ENCODE assay signal across 16 cellular contexts in the genomic region with DNA sequence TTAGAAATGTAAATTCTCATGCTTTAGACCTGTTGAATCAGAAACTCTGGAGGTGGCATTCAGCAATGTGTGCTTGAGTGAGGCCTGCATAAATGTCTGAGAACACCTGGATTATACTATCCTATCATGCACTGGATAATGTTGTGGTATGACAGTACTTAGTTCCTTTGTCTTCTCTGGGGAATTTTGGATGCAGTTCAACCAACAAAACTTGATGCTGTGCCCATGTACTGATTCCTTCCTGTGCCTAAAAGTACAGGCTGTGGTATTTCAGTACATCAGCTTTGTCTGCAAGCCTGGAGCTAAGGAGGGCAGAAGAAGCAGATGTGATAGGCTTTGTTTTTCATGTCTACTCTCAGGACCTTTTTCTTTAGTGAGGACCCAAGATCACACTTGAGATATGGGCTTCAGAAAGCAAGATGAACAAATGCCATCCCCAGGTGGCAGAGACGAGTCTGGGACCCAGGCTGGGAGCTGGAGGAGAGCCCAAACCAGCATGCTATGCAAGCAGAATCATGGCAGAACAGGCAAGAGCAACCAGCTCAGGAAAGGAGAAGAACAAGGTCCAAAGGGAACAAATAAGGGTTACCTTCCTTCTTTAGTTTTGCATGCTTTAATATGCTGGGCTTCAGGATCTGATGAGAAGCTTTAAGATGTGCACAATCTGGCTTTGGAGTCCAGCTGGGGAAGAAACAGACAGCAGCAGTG.
DNase-seq lines count a peak whose midpoint lies in the region; ATAC-seq, FAIRE-seq and TF ChIP-seq lines count a peak whose summit lies in the region.
"Had no signal": no experiment of that assay in that cellular context is flagged by ENCODE, and none has a peak within 500 bp of the region (broad histone marks: within the 10 kb centered on the region; RNA-seq: fewer than 3 reads in every experiment).

No MANE protein-coding gene starts in this region.

- H3K79me2 ChIP-seq in HepG2 (ENCODE audit: insufficient read depth, low read length), result no peaks in the 10 kb centered on the region

- BruUV-seq in HepG2 (replicated peaks; lab: Mats Ljungman, UMichigan), result no TSS peak

- H3K4me3 ChIP-seq in right lobe of liver (no peak overlapping the region), HepG2 (replicated peaks in 1 of 3; ENCODE audit: insufficient read depth in 1 of 3, low read depth in 2 of 3, low read length in 3 of 3) (no peak overlapping the region)

- no peaks in the 10 kb centered on the region for H3K36me3 ChIP-seq in right lobe of liver
- H3K36me3 ChIP-seq in HepG2 (replicated peaks in 1 of 2; ENCODE audit: control insufficient read depth in 1 of 2, insufficient read depth in 2 of 2, low read length in 2 of 2), result no peaks in the 10 kb centered on the region

- TF ChIP-seq EP300 in HepG2 (IDR thresholded peaks at IDR 0.05; ENCODE audit: low read depth in 2 of 2, low read length in 2 of 2), result no peak
- no peak for TF ChIP-seq EP300 in HepG2 (CRISPR knock-in tag; IDR thresholded peaks at IDR 0.05; ENCODE audit: borderline replicate concordance)

- ATAC-seq in right lobe of liver (peak in 3 of 4 donors; percentile 18 to 34 (median 21)), HepG2 (no peak)
- no peak for ATAC-seq in stimulated activated naive CD8-positive, alpha-beta T cell treated with anti-CD3 and anti-CD28 coated beads, Interleukin-15, amount 100 ng/mL, for 72 hours
- ATAC-seq: HCT116 had no signal

- no peaks in the 10 kb centered on the region for H3K9me3 Mint-ChIP-seq in stimulated activated naive CD8-positive, alpha-beta T cell treated with anti-CD3 and anti-CD28 coated beads, Interleukin-15, amount 100 ng/mL, for 72 hours

- intact Hi-C loops in right lobe of liver (cut with DNase I), result no loop called here
- intact Hi-C loops in HepG2 (cut with micrococcal nuclease; ENCODE audit: unreplicated experiment), result no loop called here

- no peak for TF ChIP-seq POLR2A in right lobe of liver (IDR thresholded peaks at IDR 0.05)
- TF ChIP-seq POLR2A in HepG2 (IDR thresholded peaks at IDR 0.05; ENCODE audit: insufficient read depth in 1 of 2, low read depth in 2 of 2, low read length in 2 of 2), result no peak

- H3K27me3 ChIP-seq in right lobe of liver (no peaks in the 10 kb centered on the region), HepG2 (ENCODE audit: control insufficient read depth in 1 of 2, insufficient read depth in 2 of 2, low read length in 2 of 2) (no peaks in the 10 kb centered on the region)

- no peak overlapping the region for H3K4me2 ChIP-seq in HepG2 (ENCODE audit: low read depth, low read length)

- H4K20me1 ChIP-seq in HepG2 (ENCODE audit: insufficient read depth, low read length), result no peaks in the 10 kb centered on the region

- H2AFZ ChIP-seq in HepG2 (ENCODE audit: low read length), result no peak overlapping the region

- peak overlapping the region in 1 of 2 donors; percentile 24 for H3K27ac Mint-ChIP-seq in stimulated activated naive CD8-positive, alpha-beta T cell treated with anti-CD3 and anti-CD28 coated beads, Interleukin-15, amount 100 ng/mL, for 72 hours

- H3K9me3 ChIP-seq in right lobe of liver, result no peaks in the 10 kb centered on the region
- H3K9me3 ChIP-seq in HepG2 (ENCODE audit: low read length), result no peaks in the 10 kb centered on the region

- H3K4me1 ChIP-seq in right lobe of liver, result peaks cover 0 to 15% (median 3%) of the 10 kb centered on the region in 4 donors
- peaks cover 28% of the 10 kb centered on the region for H3K4me1 ChIP-seq in HepG2 (ENCODE audit: insufficient read depth, low read length)

- H3K9ac ChIP-seq in HepG2 (ENCODE audit: insufficient read depth, low read depth, low read length), result no peak overlapping the region

- TF ChIP-seq RAD21 in HepG2 (CRISPR knock-in tag; IDR thresholded peaks at IDR 0.05), result no peak

- no peak for FAIRE-seq in HepG2 (lab: Jason Lieb, UNC)

- no peak overlapping the region for H3K4me3 Mint-ChIP-seq in stimulated activated naive CD8-positive, alpha-beta T cell treated with anti-CD3 and anti-CD28 coated beads, Interleukin-15, amount 100 ng/mL, for 72 hours

- H3K27me3 Mint-ChIP-seq in stimulated activated naive CD8-positive, alpha-beta T cell treated with anti-CD3 and anti-CD28 coated beads, Interleukin-15, amount 100 ng/mL, for 72 hours, result peaks cover 7% of the 10 kb centered on the region

- H3K4me1 Mint-ChIP-seq in stimulated activated naive CD8-positive, alpha-beta T cell treated with anti-CD3 and anti-CD28 coated beads, Interleukin-15, amount 100 ng/mL, for 72 hours, result no peaks in the 10 kb centered on the region

- in situ Hi-C loops in HepG2 (cut with HindIII; ENCODE audit: extremely low pct_ligation_motif_present, low pct_unique_long_range_greater_than_20kb), result no loop called here

- CTCF ChIA-PET in HepG2 (lab: Yijun Ruan, JAX; ENCODE audit: low intra/inter-chr PET ratio, low total read pairs), result no interaction called here

- POLR2A ChIA-PET in HepG2 (lab: Yijun Ruan, JAX), result no interaction called here

- H3K27ac ChIP-seq in right lobe of liver (no peak overlapping the region), HepG2 (ENCODE audit: extremely low read length, insufficient read depth, low read length) (no peak overlapping the region)

- DNase-seq in right lobe of liver (no peak), HepG2 (ENCODE audit: low spot score) (no peak), cerebellum (ENCODE audit: low spot score) (peak; percentile 36), inferior parietal cortex (ENCODE audit: extremely low spot score) (peak; percentile 57), NCI-H510A treated with DMSO at 0.1 percent for 48 hours (lab: John Stamatoyannopoulos, UW) (no peak), DMS153 (lab: John Stamatoyannopoulos, UW) (no peak)
- DNase-seq in stimulated activated naive CD8-positive, alpha-beta T cell treated with anti-CD3 and anti-CD28 coated beads, Interleukin-15, amount 100 ng/mL, for 72 hours, result no peak
- DNase-seq in NK-92 treated with Interleukin-12 subunit alpha and Interleukin-12 subunit beta, amount 100 ng/mL, for 24 hours (lab: John Stamatoyannopoulos, UW), result no peak
- DNase-seq: AML-193, COR-L47, MV-4-11, NCI-H1417, NCI-H187 treated with DMSO at 0.1 percent for 48 hours, NCI-H345, NCI-H526 treated with DMSO at 0.1 percent for 48 hours had no signal

- 31% methylated on average over 1 of the region's 1 CpG for WGBS in right lobe of liver (ENCODE audit: insufficient coverage, low coverage, low lambda C conversion rate, missing lambda C conversion rate)
- 22% methylated on average over 1 of the region's 1 CpG for WGBS in HepG2 (ENCODE audit: low lambda C conversion rate)

- TF ChIP-seq CTCF in right lobe of liver (IDR thresholded peaks at IDR 0.05), result no peak
- no peak for TF ChIP-seq CTCF in HepG2 (CRISPR knock-in tag; IDR thresholded peaks at IDR 0.05)

TF ChIP-seq in HepG2, 621 proteins besides CTCF, POLR2A, EP300 and RAD21 (continues in another document):
- TF ChIP-seq SP5 (CRISPR knock-in tag; IDR thresholded peaks at IDR 0.05; ENCODE audit: borderline replicate concordance, low read depth), result no peak
- no peak for TF ChIP-seq ZBTB7B (CRISPR knock-in tag; IDR thresholded peaks at IDR 0.05)
- TF ChIP-seq GPBP1L1 (CRISPR knock-in tag; IDR thresholded peaks at IDR 0.05), result no peak
- TF ChIP-seq THAP11 (CRISPR knock-in tag; IDR thresholded peaks at IDR 0.05), result no peak
- no peak for TF ChIP-seq ATF4 (CRISPR knock-in tag; IDR thresholded peaks at IDR 0.05)
- no peak for TF ChIP-seq PREB (CRISPR knock-in tag; IDR thresholded peaks at IDR 0.05)
- no peak for TF ChIP-seq PTBP1 (IDR thresholded peaks at IDR 0.05; ENCODE audit: low read depth, low read length, poor library complexity, severe bottlenecking)

Comparison
In these comparisons a context has a peak if more than half of its experiments do, and no peak if none do; other contexts are left out.
1. ATAC-seq: peak in right lobe of liver (3 of 4); none in HepG2 (single experiment) and stimulated activated naive CD8-positive, alpha-beta T cell treated with anti-CD3 and anti-CD28 coated beads, Interleukin-15, amount 100 ng/mL, for 72 hours (single experiment).
2. DNase-seq: peak in cerebellum (single experiment) and inferior parietal cortex (single experiment); none in right lobe of liver (0 of 3), HepG2 (single experiment), stimulated activated naive CD8-positive, alpha-beta T cell treated with anti-CD3 and anti-CD28 coated beads, Interleukin-15, amount 100 ng/mL, for 72 hours (0 of 2), NK-92 treated with Interleukin-12 subunit alpha and Interleukin-12 subunit beta, amount 100 ng/mL, for 24 hours (single experiment), NCI-H510A treated with DMSO at 0.1 percent for 48 hours (single experiment) and DMS153 (single experiment).